In the genomic region with DNA sequence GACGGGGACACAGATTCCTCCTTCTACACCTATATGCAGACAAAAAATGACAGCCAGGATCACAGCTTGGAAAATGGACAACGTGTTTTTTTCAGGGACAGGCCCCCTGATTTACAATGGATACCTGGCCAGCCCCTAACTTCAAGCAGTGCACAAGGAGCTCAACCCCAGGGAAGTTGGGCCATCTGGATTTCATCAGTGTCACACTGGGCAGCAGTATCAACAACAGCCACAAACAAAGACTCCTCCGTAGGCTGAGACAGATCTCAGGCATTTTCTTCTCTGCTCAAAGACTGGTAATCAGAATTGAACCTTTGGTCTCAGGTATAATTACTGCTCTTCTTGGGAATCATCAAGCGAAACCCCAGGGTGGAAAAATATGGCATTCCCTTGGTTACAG, we compare ENCODE assay signal across 18 cellular contexts.
DNase-seq lines count a peak whose midpoint lies in the region; TF ChIP-seq lines count a peak whose summit lies in the region.
"Had no signal": no experiment of that assay in that cellular context is flagged by ENCODE, and none has a peak within 500 bp of the region (broad histone marks: within the 10 kb centered on the region; RNA-seq: fewer than 3 reads in every experiment).

No MANE protein-coding gene starts in this region.

- H3K36me3 ChIP-seq in sigmoid colon, result no peaks in the 10 kb centered on the region
- H3K36me3 ChIP-seq: SJSA1 had no signal

- peak; percentile 25 for DNase-seq in HFF-Myc (ENCODE audit: extremely low read depth, low read depth)
- DNase-seq in amniotic epithelial cell (ENCODE audit: low read depth), result peak; percentile 61
- DNase-seq in left kidney (ENCODE audit: low read depth, low spot score), result peak; percentile 63
- no peak for DNase-seq in sigmoid colon
- DNase-seq in activated gamma-delta T cell treated with Interleukin-2 at 50 U/mL for 16 hours, result no peak
- DNase-seq in dermis blood vessel endothelial cell, result no peak
- DNase-seq in hypothalamus (lab: John Stamatoyannopoulos, UW), result no peak
- no peak for DNase-seq in NCI-H1436 (lab: John Stamatoyannopoulos, UW)
- DNase-seq: ACHN; CD8-positive, alpha-beta memory T cell; DMS79; HCEC 1CT; MV-4-11; NCI-H1417 treated with DMSO at 0.1 percent for 48 hours; NCI-H2029 treated with DMSO at 0.1 percent for 48 hours; NCI-H510A treated with DMSO at 0.1 percent for 48 hours had no signal

- H3K4me3 ChIP-seq in HFF-Myc (replicated peaks; ENCODE audit: low read depth, low read length), result no peak overlapping the region
- H3K4me3 ChIP-seq in sigmoid colon, result no peak overlapping the region
- H3K4me3 ChIP-seq: K562, SJSA1 had no signal

- no peaks in the 10 kb centered on the region for H3K9me3 ChIP-seq in sigmoid colon
- H3K9me3 ChIP-seq: SJSA1 had no signal

- 87 to 92% methylated on average over 4 of the region's 4 CpGs for WGBS in sigmoid colon, 2 donors

- intact Hi-C loops in sigmoid colon (cut with DNase I), result no loop called here

- TF ChIP-seq EP300 in sigmoid colon (IDR thresholded peaks at IDR 0.05), result no peak

- TF ChIP-seq POLR2A in sigmoid colon (IDR thresholded peaks at IDR 0.05), result no peak

- peaks cover 0 to 19% (median 16%) of the 10 kb centered on the region in 4 donors for H3K4me1 ChIP-seq in sigmoid colon
- H3K4me1 ChIP-seq: SJSA1 had no signal

- no peaks in the 10 kb centered on the region for H3K27me3 ChIP-seq in sigmoid colon
- H3K27me3 ChIP-seq: SJSA1 had no signal

- TF ChIP-seq CTCF in HFF-Myc (IDR thresholded peaks at IDR 0.05; ENCODE audit: low read depth, low read length, missing control alignments), result no peak
- no peak for TF ChIP-seq CTCF in sigmoid colon (IDR thresholded peaks at IDR 0.05)

- peak overlapping the region in 3 of 4 donors; percentile 26 to 55 (median 30) for H3K27ac ChIP-seq in sigmoid colon
- H3K27ac ChIP-seq: SJSA1 had no signal

Comparison
In these comparisons a context has a peak if more than half of its experiments do, and no peak if none do; other contexts are left out.
1. DNase-seq: peak in HFF-Myc (single experiment), amniotic epithelial cell (single experiment) and left kidney (single experiment); none in sigmoid colon (single experiment), activated gamma-delta T cell treated with Interleukin-2 at 50 U/mL for 16 hours (single experiment), dermis blood vessel endothelial cell (single experiment), hypothalamus (0 of 51) and NCI-H1436 (single experiment).